Comparison of ENCODE assay signal across 1 cellular context in the genomic region with DNA sequence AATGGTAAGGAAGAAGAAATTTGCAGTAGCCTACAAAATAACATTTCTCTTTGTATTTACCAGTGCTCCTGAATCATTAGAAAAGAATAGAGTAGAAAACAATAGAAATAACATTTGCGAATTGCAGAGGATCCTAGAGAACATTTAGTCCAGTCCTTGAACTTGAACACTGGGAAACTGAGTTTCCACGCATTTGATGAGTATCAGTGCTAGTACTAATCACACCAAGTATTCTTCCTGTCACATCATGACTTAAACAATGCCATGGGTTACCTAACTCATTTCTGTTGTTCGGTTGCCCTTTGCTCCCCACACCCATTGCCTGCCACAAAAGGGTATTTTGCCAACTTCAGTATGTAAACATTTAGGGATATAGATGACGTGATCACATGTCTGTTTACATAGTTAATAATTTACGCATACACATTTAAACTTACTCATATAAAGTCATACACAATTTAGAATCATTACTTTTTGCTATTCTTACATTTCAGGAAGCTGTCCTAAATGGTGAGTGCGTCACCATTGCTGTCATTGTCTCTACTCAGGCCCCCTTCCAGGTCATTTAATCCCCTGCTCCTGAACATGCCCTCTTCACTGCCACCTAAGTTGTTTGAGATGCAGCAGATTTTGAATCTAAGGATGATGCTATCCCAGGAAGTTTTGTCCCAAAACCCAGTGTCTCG.
TF ChIP-seq lines count a peak whose summit lies in the region.

No MANE protein-coding gene starts in this region.

TF ChIP-seq in HepG2, 621 proteins besides CTCF, POLR2A, EP300 and RAD21 (continued from another document):
- TF ChIP-seq, protein P1, sequence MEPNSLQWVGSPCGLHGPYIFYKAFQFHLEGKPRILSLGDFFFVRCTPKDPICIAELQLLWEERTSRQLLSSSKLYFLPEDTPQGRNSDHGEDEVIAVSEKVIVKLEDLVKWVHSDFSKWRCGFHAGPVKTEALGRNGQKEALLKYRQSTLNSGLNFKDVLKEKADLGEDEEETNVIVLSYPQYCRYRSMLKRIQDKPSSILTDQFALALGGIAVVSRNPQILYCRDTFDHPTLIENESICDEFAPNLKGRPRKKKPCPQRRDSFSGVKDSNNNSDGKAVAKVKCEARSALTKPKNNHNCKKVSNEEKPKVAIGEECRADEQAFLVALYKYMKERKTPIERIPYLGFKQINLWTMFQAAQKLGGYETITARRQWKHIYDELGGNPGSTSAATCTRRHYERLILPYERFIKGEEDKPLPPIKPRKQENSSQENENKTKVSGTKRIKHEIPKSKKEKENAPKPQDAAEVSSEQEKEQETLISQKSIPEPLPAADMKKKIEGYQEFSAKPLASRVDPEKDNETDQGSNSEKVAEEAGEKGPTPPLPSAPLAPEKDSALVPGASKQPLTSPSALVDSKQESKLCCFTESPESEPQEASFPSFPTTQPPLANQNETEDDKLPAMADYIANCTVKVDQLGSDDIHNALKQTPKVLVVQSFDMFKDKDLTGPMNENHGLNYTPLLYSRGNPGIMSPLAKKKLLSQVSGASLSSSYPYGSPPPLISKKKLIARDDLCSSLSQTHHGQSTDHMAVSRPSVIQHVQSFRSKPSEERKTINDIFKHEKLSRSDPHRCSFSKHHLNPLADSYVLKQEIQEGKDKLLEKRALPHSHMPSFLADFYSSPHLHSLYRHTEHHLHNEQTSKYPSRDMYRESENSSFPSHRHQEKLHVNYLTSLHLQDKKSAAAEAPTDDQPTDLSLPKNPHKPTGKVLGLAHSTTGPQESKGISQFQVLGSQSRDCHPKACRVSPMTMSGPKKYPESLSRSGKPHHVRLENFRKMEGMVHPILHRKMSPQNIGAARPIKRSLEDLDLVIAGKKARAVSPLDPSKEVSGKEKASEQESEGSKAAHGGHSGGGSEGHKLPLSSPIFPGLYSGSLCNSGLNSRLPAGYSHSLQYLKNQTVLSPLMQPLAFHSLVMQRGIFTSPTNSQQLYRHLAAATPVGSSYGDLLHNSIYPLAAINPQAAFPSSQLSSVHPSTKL (CRISPR knock-in tag; IDR thresholded peaks at IDR 0.05), result peak; percentile 80
- no peak for TF ChIP-seq MBNL3 (CRISPR knock-in tag; conservative IDR thresholded peaks at IDR 0.05)
- TF ChIP-seq ZNF644 (CRISPR knock-in tag; IDR thresholded peaks at IDR 0.05; ENCODE audit: low read depth), result peak; percentile 93; the same call in 1 of the 2 replicates
- TF ChIP-seq ZNF703 (CRISPR knock-in tag; IDR thresholded peaks at IDR 0.05; ENCODE audit: borderline replicate concordance), result no peak
- no peak for TF ChIP-seq FOXP1 (IDR thresholded peaks at IDR 0.05)
- TF ChIP-seq FOXP1 (CRISPR knock-in tag; IDR thresholded peaks at IDR 0.05), result peak; percentile 66
- TF ChIP-seq ZNF230 (CRISPR knock-in tag; IDR thresholded peaks at IDR 0.05), result no peak
- TF ChIP-seq BCL6 (CRISPR knock-in tag; IDR thresholded peaks at IDR 0.05), result peak; percentile 15; the same call in 1 of the 2 replicates
- TF ChIP-seq KDM1A (CRISPR knock-in tag; IDR thresholded peaks at IDR 0.05), result no peak
- no peak for TF ChIP-seq ZNF224 (CRISPR knock-in tag; IDR thresholded peaks at IDR 0.05)
- 0 out of 2 replicates have a peak, but pooled peaks have one; percentile 31 for TF ChIP-seq ATF1 (CRISPR knock-in tag; IDR thresholded peaks at IDR 0.05)
- peak; percentile 52; the same call in 1 of the 2 replicates for TF ChIP-seq RCOR2 (CRISPR knock-in tag; IDR thresholded peaks at IDR 0.05)
- peak; percentile 65 for TF ChIP-seq HMG20A (CRISPR knock-in tag; IDR thresholded peaks at IDR 0.05; ENCODE audit: borderline replicate concordance)
- peak; percentile 50; the same call in 1 of the 2 replicates for TF ChIP-seq HDAC2 (CRISPR knock-in tag; IDR thresholded peaks at IDR 0.05)
- TF ChIP-seq EHMT2 (IDR thresholded peaks at IDR 0.05; ENCODE audit: borderline replicate concordance, low read depth, low read length), result peak; percentile 59; the same call in 1 of the 2 replicates
- TF ChIP-seq, protein P2, sequence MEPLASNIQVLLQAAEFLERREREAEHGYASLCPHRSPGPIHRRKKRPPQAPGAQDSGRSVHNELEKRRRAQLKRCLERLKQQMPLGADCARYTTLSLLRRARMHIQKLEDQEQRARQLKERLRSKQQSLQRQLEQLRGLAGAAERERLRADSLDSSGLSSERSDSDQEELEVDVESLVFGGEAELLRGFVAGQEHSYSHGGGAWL (CRISPR knock-in tag; IDR thresholded peaks at IDR 0.05), result no peak
- peak; percentile 36; the same call in 1 of the 2 replicates for TF ChIP-seq CEBPB (IDR thresholded peaks at IDR 0.05; ENCODE audit: borderline replicate concordance, low read depth, low read length)
- TF ChIP-seq MIER3 (CRISPR knock-in tag; IDR thresholded peaks at IDR 0.05; ENCODE audit: borderline replicate concordance), result 0 out of 2 replicates have a peak, but pooled peaks have one; percentile 46
